Comparison of ENCODE assay signal across 1 cellular context in the genomic region with DNA sequence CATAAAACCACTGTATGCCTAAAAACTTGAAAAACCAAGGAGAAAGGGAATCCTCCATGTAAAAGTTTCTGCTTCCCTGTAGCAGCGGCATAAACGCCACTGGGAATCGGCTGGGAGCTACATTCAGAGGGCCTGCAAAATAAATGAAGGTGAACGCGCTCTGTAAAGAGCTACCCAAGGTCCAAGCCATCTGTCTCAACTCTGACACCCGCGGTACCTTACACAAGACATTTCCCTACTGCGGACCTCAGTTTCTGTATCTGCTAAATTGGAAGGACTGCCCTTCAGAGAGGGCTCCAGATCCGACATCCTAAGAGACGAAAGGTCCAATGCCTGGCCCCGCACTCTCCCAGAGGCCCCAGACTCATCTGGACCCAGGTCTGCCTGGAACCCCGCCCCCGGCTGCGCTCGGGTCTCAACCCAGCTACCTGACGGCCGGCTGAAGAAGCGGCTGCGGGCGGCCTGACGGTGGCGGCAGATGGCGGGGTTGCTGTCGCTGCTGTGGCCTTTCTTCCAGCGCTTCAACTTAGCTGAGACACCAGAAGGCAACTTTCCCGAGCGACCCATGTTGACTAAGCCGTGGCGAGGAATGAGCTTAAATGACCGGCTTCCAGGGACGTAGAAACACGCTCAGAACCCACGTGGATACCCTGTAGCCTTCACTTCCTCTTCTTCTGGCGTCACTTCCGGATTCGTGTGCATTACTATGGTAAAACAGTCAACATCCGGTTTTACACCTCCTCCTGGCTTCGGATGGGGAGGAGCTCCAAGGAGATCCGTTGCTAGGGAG.
TF ChIP-seq lines count a peak whose summit lies in the region.

A gene with protein sequence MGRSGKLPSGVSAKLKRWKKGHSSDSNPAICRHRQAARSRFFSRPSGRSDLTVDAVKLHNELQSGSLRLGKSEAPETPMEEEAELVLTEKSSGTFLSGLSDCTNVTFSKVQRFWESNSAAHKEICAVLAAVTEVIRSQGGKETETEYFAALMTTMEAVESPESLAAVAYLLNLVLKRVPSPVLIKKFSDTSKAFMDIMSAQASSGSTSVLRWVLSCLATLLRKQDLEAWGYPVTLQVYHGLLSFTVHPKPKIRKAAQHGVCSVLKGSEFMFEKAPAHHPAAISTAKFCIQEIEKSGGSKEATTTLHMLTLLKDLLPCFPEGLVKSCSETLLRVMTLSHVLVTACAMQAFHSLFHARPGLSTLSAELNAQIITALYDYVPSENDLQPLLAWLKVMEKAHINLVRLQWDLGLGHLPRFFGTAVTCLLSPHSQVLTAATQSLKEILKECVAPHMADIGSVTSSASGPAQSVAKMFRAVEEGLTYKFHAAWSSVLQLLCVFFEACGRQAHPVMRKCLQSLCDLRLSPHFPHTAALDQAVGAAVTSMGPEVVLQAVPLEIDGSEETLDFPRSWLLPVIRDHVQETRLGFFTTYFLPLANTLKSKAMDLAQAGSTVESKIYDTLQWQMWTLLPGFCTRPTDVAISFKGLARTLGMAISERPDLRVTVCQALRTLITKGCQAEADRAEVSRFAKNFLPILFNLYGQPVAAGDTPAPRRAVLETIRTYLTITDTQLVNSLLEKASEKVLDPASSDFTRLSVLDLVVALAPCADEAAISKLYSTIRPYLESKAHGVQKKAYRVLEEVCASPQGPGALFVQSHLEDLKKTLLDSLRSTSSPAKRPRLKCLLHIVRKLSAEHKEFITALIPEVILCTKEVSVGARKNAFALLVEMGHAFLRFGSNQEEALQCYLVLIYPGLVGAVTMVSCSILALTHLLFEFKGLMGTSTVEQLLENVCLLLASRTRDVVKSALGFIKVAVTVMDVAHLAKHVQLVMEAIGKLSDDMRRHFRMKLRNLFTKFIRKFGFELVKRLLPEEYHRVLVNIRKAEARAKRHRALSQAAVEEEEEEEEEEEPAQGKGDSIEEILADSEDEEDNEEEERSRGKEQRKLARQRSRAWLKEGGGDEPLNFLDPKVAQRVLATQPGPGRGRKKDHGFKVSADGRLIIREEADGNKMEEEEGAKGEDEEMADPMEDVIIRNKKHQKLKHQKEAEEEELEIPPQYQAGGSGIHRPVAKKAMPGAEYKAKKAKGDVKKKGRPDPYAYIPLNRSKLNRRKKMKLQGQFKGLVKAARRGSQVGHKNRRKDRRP (N-terminal part only) (minus strand): TSS at position 676 of the 790 bp plus-strand sequence. CDS start 109 bp downstream, at position 567.

TF ChIP-seq in K562, 482 proteins besides CTCF, POLR2A, EP300 and RAD21 (continued from another document and continues in another):
- TF ChIP-seq, protein P1, sequence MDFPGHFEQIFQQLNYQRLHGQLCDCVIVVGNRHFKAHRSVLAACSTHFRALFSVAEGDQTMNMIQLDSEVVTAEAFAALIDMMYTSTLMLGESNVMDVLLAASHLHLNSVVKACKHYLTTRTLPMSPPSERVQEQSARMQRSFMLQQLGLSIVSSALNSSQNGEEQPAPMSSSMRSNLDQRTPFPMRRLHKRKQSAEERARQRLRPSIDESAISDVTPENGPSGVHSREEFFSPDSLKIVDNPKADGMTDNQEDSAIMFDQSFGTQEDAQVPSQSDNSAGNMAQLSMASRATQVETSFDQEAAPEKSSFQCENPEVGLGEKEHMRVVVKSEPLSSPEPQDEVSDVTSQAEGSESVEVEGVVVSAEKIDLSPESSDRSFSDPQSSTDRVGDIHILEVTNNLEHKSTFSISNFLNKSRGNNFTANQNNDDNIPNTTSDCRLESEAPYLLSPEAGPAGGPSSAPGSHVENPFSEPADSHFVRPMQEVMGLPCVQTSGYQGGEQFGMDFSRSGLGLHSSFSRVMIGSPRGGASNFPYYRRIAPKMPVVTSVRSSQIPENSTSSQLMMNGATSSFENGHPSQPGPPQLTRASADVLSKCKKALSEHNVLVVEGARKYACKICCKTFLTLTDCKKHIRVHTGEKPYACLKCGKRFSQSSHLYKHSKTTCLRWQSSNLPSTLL (IDR thresholded peaks at IDR 0.05): no peak
- no peak for TF ChIP-seq ZNF431 (CRISPR knock-in tag; IDR thresholded peaks at IDR 0.05)
- TF ChIP-seq CBX3 (IDR thresholded peaks at IDR 0.05; ENCODE audit: borderline replicate concordance in 1 of 2, low read length in 2 of 2): no peak; a peak in 1 of 3 replicates
- no peak for TF ChIP-seq ZNF76 (CRISPR knock-in tag; IDR thresholded peaks at IDR 0.05; ENCODE audit: borderline replicate concordance)
- no peak for TF ChIP-seq ZNF586 (CRISPR knock-in tag; conservative IDR thresholded peaks at IDR 0.05)
- TF ChIP-seq ERF (CRISPR knock-in tag; IDR thresholded peaks at IDR 0.05): no peak
- TF ChIP-seq, protein P2, sequence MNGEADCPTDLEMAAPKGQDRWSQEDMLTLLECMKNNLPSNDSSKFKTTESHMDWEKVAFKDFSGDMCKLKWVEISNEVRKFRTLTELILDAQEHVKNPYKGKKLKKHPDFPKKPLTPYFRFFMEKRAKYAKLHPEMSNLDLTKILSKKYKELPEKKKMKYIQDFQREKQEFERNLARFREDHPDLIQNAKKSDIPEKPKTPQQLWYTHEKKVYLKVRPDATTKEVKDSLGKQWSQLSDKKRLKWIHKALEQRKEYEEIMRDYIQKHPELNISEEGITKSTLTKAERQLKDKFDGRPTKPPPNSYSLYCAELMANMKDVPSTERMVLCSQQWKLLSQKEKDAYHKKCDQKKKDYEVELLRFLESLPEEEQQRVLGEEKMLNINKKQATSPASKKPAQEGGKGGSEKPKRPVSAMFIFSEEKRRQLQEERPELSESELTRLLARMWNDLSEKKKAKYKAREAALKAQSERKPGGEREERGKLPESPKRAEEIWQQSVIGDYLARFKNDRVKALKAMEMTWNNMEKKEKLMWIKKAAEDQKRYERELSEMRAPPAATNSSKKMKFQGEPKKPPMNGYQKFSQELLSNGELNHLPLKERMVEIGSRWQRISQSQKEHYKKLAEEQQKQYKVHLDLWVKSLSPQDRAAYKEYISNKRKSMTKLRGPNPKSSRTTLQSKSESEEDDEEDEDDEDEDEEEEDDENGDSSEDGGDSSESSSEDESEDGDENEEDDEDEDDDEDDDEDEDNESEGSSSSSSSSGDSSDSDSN (IDR thresholded peaks at IDR 0.05; ENCODE audit: borderline replicate concordance in 1 of 2, low read depth in 2 of 2, low read length in 2 of 2): no peak
- no peak for TF ChIP-seq KLF1 (tag; IDR thresholded peaks at IDR 0.05)
- no peak for TF ChIP-seq ZNF121 (CRISPR knock-in tag; conservative IDR thresholded peaks at IDR 0.05)
- TF ChIP-seq, protein P3, sequence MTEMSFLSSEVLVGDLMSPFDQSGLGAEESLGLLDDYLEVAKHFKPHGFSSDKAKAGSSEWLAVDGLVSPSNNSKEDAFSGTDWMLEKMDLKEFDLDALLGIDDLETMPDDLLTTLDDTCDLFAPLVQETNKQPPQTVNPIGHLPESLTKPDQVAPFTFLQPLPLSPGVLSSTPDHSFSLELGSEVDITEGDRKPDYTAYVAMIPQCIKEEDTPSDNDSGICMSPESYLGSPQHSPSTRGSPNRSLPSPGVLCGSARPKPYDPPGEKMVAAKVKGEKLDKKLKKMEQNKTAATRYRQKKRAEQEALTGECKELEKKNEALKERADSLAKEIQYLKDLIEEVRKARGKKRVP (CRISPR knock-in tag; IDR thresholded peaks at IDR 0.05): no peak
- TF ChIP-seq, protein P4, sequence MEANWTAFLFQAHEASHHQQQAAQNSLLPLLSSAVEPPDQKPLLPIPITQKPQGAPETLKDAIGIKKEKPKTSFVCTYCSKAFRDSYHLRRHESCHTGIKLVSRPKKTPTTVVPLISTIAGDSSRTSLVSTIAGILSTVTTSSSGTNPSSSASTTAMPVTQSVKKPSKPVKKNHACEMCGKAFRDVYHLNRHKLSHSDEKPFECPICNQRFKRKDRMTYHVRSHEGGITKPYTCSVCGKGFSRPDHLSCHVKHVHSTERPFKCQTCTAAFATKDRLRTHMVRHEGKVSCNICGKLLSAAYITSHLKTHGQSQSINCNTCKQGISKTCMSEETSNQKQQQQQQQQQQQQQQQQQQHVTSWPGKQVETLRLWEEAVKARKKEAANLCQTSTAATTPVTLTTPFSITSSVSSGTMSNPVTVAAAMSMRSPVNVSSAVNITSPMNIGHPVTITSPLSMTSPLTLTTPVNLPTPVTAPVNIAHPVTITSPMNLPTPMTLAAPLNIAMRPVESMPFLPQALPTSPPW (CRISPR knock-in tag; IDR thresholded peaks at IDR 0.05): no peak
- no peak for TF ChIP-seq POLR3A (IDR thresholded peaks at IDR 0.05; ENCODE audit: borderline replicate concordance, extremely low read depth, insufficient read depth, insufficient read length)
- peak; percentile 86 for TF ChIP-seq ELF1 (tag; IDR thresholded peaks at IDR 0.05)
- no peak for TF ChIP-seq MEF2D (tag; conservative IDR thresholded peaks at IDR 0.05; ENCODE audit: low read depth)
- no peak for TF ChIP-seq POLR3G (IDR thresholded peaks at IDR 0.05; ENCODE audit: extremely low read depth, insufficient read length, insufficient replicate concordance)
- TF ChIP-seq, protein P5, sequence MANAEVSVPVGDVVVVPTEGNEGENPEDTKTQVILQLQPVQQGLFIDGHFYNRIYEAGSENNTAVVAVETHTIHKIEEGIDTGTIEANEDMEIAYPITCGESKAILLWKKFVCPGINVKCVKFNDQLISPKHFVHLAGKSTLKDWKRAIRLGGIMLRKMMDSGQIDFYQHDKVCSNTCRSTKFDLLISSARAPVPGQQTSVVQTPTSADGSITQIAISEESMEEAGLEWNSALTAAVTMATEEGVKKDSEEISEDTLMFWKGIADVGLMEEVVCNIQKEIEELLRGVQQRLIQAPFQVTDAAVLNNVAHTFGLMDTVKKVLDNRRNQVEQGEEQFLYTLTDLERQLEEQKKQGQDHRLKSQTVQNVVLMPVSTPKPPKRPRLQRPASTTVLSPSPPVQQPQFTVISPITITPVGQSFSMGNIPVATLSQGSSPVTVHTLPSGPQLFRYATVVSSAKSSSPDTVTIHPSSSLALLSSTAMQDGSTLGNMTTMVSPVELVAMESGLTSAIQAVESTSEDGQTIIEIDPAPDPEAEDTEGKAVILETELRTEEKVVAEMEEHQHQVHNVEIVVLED (CRISPR knock-in tag; IDR thresholded peaks at IDR 0.05): no peak
- no peak for TF ChIP-seq NCOA4 (IDR thresholded peaks at IDR 0.05; ENCODE audit: partially characterized antibody)
- TF ChIP-seq, protein P6, sequence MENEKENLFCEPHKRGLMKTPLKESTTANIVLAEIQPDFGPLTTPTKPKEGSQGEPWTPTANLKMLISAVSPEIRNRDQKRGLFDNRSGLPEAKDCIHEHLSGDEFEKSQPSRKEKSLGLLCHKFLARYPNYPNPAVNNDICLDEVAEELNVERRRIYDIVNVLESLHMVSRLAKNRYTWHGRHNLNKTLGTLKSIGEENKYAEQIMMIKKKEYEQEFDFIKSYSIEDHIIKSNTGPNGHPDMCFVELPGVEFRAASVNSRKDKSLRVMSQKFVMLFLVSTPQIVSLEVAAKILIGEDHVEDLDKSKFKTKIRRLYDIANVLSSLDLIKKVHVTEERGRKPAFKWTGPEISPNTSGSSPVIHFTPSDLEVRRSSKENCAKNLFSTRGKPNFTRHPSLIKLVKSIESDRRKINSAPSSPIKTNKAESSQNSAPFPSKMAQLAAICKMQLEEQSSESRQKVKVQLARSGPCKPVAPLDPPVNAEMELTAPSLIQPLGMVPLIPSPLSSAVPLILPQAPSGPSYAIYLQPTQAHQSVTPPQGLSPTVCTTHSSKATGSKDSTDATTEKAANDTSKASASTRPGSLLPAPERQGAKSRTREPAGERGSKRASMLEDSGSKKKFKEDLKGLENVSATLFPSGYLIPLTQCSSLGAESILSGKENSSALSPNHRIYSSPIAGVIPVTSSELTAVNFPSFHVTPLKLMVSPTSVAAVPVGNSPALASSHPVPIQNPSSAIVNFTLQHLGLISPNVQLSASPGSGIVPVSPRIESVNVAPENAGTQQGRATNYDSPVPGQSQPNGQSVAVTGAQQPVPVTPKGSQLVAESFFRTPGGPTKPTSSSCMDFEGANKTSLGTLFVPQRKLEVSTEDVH (IDR thresholded peaks at IDR 0.05; ENCODE audit: low read depth, partially characterized antibody): peak; percentile 91
- no peak for TF ChIP-seq ZNF408 (CRISPR knock-in tag; IDR thresholded peaks at IDR 0.05; ENCODE audit: low read depth)
- peak; percentile 21 for TF ChIP-seq KDM5B (IDR thresholded peaks at IDR 0.05; ENCODE audit: insufficient replicate concordance, low read depth, low read length)
- TF ChIP-seq GATA2 (CRISPR knock-in tag; IDR thresholded peaks at IDR 0.05): no peak
- TF ChIP-seq MCM5 (IDR thresholded peaks at IDR 0.05; ENCODE audit: low read depth): no peak
- TF ChIP-seq EWSR1 (IDR thresholded peaks at IDR 0.05; ENCODE audit: borderline replicate concordance, low read depth, partially characterized antibody): no peak
- TF ChIP-seq SMARCC2 (IDR thresholded peaks at IDR 0.05; ENCODE audit: low read depth): no peak
- TF ChIP-seq ARID2 (IDR thresholded peaks at IDR 0.05): no peak
- TF ChIP-seq EGR1 (conservative IDR thresholded peaks at IDR 0.05): 0 out of 2 replicates have a peak, but pooled peaks have one; percentile 14
- TF ChIP-seq TCFL5 (CRISPR knock-in tag; conservative IDR thresholded peaks at IDR 0.05): no peak
- peak; percentile 45; the same call in 1 of the 2 replicates for TF ChIP-seq SUPT5H (IDR thresholded peaks at IDR 0.05)
- TF ChIP-seq, protein P7, sequence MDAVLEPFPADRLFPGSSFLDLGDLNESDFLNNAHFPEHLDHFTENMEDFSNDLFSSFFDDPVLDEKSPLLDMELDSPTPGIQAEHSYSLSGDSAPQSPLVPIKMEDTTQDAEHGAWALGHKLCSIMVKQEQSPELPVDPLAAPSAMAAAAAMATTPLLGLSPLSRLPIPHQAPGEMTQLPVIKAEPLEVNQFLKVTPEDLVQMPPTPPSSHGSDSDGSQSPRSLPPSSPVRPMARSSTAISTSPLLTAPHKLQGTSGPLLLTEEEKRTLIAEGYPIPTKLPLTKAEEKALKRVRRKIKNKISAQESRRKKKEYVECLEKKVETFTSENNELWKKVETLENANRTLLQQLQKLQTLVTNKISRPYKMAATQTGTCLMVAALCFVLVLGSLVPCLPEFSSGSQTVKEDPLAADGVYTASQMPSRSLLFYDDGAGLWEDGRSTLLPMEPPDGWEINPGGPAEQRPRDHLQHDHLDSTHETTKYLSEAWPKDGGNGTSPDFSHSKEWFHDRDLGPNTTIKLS (IDR thresholded peaks at IDR 0.05; ENCODE audit: borderline replicate concordance, low read depth): no peak; the same call in 1 of the 2 replicates
- TF ChIP-seq, protein P8, sequence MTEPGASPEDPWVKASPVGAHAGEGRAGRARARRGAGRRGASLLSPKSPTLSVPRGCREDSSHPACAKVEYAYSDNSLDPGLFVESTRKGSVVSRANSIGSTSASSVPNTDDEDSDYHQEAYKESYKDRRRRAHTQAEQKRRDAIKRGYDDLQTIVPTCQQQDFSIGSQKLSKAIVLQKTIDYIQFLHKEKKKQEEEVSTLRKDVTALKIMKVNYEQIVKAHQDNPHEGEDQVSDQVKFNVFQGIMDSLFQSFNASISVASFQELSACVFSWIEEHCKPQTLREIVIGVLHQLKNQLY (CRISPR knock-in tag; conservative IDR thresholded peaks at IDR 0.05): no peak
- TF ChIP-seq, protein P9, sequence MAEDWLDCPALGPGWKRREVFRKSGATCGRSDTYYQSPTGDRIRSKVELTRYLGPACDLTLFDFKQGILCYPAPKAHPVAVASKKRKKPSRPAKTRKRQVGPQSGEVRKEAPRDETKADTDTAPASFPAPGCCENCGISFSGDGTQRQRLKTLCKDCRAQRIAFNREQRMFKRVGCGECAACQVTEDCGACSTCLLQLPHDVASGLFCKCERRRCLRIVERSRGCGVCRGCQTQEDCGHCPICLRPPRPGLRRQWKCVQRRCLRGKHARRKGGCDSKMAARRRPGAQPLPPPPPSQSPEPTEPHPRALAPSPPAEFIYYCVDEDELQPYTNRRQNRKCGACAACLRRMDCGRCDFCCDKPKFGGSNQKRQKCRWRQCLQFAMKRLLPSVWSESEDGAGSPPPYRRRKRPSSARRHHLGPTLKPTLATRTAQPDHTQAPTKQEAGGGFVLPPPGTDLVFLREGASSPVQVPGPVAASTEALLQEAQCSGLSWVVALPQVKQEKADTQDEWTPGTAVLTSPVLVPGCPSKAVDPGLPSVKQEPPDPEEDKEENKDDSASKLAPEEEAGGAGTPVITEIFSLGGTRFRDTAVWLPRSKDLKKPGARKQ (CRISPR knock-in tag; IDR thresholded peaks at IDR 0.05): no peak
- no peak for TF ChIP-seq ZNF551 (CRISPR knock-in tag; IDR thresholded peaks at IDR 0.05)
- no peak for TF ChIP-seq SMAD4 (CRISPR knock-in tag; conservative IDR thresholded peaks at IDR 0.05)
